Comparison of ENCODE assay signal across 1 cellular context in the genomic region with DNA sequence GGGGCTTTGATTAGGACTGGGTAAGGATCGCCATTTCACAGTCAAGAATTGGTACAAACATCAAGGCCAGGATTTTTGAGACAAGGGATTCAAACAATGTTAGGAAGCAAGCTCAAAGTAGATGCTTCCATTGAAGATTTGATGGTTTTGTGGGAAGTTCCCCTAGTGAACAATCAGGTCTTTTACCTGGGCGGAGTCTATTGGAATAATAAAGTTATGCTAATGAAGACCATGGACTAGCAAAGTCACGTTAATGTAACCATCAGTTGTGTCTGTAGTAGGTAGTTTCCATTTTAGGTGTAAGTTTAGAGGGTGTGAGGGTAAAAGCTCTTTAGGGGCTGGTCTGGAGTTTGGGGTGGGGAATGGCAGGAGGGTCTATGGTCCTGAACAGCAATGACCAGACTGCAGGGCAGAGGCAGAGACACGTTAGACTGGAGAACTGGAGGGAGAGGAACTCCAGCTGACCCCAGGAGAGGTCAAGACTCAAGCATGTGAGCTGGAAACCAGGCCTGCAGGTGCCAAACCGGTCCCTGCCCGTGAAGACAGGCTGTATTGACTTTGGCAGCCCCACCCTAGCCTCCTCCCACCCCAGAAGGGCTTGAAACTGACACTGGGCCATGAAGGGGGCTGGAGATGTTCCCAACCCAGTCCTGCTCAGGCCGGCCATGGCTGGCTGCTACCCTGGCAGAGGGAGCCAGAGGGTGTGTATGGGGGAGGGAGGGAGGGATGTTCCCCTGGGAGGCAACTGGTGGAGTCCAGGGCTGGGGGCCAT.
TF ChIP-seq lines count a peak whose summit lies in the region.

No MANE protein-coding gene starts in this region.

TF ChIP-seq in HepG2, 621 proteins besides CTCF, POLR2A, EP300 and RAD21 (continued from another document):
- TF ChIP-seq, protein P1, sequence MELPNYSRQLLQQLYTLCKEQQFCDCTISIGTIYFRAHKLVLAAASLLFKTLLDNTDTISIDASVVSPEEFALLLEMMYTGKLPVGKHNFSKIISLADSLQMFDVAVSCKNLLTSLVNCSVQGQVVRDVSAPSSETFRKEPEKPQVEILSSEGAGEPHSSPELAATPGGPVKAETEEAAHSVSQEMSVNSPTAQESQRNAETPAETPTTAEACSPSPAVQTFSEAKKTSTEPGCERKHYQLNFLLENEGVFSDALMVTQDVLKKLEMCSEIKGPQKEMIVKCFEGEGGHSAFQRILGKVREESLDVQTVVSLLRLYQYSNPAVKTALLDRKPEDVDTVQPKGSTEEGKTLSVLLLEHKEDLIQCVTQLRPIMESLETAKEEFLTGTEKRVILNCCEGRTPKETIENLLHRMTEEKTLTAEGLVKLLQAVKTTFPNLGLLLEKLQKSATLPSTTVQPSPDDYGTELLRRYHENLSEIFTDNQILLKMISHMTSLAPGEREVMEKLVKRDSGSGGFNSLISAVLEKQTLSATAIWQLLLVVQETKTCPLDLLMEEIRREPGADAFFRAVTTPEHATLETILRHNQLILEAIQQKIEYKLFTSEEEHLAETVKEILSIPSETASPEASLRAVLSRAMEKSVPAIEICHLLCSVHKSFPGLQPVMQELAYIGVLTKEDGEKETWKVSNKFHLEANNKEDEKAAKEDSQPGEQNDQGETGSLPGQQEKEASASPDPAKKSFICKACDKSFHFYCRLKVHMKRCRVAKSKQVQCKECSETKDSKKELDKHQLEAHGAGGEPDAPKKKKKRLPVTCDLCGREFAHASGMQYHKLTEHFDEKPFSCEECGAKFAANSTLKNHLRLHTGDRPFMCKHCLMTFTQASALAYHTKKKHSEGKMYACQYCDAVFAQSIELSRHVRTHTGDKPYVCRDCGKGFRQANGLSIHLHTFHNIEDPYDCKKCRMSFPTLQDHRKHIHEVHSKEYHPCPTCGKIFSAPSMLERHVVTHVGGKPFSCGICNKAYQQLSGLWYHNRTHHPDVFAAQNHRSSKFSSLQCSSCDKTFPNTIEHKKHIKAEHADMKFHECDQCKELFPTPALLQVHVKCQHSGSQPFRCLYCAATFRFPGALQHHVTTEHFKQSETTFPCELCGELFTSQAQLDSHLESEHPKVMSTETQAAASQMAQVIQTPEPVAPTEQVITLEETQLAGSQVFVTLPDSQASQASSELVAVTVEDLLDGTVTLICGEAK (IDR thresholded peaks at IDR 0.05): no peak
- TF ChIP-seq, protein P1 (CRISPR knock-in tag; IDR thresholded peaks at IDR 0.05): peak; percentile 57; the same call in 1 of the 2 replicates
- TF ChIP-seq BRCA1 (CRISPR knock-in tag; IDR thresholded peaks at IDR 0.05): 0 out of 2 replicates have a peak, but pooled peaks have one; percentile 69
- TF ChIP-seq ZFP90 (CRISPR knock-in tag; IDR thresholded peaks at IDR 0.05; ENCODE audit: borderline replicate concordance): 0 out of 2 replicates have a peak, but pooled peaks have one; percentile 3
- TF ChIP-seq, protein P2, sequence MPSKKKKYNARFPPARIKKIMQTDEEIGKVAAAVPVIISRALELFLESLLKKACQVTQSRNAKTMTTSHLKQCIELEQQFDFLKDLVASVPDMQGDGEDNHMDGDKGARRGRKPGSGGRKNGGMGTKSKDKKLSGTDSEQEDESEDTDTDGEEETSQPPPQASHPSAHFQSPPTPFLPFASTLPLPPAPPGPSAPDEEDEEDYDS (CRISPR knock-in tag; IDR thresholded peaks at IDR 0.05): no peak
- TF ChIP-seq, protein P3, sequence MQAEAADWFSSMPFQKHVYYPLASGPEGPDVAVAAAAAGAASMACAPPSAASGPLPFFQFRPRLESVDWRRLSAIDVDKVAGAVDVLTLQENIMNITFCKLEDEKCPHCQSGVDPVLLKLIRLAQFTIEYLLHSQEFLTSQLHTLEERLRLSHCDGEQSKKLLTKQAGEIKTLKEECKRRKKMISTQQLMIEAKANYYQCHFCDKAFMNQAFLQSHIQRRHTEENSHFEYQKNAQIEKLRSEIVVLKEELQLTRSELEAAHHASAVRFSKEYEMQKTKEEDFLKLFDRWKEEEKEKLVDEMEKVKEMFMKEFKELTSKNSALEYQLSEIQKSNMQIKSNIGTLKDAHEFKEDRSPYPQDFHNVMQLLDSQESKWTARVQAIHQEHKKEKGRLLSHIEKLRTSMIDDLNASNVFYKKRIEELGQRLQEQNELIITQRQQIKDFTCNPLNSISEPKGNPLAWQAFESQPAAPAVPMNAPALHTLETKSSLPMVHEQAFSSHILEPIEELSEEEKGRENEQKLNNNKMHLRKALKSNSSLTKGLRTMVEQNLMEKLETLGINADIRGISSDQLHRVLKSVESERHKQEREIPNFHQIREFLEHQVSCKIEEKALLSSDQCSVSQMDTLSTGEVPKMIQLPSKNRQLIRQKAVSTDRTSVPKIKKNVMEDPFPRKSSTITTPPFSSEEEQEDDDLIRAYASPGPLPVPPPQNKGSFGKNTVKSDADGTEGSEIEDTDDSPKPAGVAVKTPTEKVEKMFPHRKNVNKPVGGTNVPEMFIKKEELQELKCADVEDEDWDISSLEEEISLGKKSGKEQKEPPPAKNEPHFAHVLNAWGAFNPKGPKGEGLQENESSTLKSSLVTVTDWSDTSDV (CRISPR knock-in tag; IDR thresholded peaks at IDR 0.05): 0 out of 2 replicates have a peak, but pooled peaks have one; percentile 6
- TF ChIP-seq PCBP2 (optimal IDR thresholded peaks at IDR 0.05; ENCODE audit: low read depth, low read length, poor library complexity, severe bottlenecking): no peak
- TF ChIP-seq, protein P4, sequence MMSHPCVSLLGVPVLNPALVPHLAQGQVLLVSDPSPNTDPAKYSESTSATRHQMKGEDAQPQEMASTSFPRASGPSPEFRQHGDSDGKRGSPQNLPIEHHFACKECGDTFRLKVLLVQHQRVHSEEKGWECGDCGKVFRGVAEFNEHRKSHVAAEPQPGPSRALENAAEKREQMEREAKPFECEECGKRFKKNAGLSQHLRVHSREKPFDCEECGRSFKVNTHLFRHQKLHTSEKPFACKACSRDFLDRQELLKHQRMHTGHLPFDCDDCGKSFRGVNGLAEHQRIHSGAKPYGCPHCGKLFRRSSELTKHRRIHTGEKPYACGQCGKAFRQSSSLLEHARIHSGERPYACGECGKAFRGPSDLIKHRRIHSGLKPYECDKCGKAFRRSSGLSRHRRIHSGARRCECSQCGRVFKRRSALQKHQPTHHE (CRISPR knock-in tag; IDR thresholded peaks at IDR 0.05; ENCODE audit: borderline replicate concordance): 0 out of 2 replicates have a peak, but pooled peaks have one; percentile 17
- TF ChIP-seq, protein P5, sequence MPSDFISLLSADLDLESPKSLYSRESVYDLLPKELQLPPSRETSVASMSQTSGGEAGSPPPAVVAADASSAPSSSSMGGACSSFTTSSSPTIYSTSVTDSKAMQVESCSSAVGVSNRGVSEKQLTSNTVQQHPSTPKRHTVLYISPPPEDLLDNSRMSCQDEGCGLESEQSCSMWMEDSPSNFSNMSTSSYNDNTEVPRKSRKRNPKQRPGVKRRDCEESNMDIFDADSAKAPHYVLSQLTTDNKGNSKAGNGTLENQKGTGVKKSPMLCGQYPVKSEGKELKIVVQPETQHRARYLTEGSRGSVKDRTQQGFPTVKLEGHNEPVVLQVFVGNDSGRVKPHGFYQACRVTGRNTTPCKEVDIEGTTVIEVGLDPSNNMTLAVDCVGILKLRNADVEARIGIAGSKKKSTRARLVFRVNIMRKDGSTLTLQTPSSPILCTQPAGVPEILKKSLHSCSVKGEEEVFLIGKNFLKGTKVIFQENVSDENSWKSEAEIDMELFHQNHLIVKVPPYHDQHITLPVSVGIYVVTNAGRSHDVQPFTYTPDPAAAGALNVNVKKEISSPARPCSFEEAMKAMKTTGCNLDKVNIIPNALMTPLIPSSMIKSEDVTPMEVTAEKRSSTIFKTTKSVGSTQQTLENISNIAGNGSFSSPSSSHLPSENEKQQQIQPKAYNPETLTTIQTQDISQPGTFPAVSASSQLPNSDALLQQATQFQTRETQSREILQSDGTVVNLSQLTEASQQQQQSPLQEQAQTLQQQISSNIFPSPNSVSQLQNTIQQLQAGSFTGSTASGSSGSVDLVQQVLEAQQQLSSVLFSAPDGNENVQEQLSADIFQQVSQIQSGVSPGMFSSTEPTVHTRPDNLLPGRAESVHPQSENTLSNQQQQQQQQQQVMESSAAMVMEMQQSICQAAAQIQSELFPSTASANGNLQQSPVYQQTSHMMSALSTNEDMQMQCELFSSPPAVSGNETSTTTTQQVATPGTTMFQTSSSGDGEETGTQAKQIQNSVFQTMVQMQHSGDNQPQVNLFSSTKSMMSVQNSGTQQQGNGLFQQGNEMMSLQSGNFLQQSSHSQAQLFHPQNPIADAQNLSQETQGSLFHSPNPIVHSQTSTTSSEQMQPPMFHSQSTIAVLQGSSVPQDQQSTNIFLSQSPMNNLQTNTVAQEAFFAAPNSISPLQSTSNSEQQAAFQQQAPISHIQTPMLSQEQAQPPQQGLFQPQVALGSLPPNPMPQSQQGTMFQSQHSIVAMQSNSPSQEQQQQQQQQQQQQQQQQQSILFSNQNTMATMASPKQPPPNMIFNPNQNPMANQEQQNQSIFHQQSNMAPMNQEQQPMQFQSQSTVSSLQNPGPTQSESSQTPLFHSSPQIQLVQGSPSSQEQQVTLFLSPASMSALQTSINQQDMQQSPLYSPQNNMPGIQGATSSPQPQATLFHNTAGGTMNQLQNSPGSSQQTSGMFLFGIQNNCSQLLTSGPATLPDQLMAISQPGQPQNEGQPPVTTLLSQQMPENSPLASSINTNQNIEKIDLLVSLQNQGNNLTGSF (CRISPR knock-in tag; IDR thresholded peaks at IDR 0.05): no peak
- 0 out of 2 replicates have a peak, but pooled peaks have one; percentile 9 for TF ChIP-seq ZNF747 (CRISPR knock-in tag; IDR thresholded peaks at IDR 0.05; ENCODE audit: borderline replicate concordance)
- 0 out of 2 replicates have a peak, but pooled peaks have one; percentile 32 for TF ChIP-seq NR2F6 (IDR thresholded peaks at IDR 0.05)
- TF ChIP-seq NR2F6 (CRISPR knock-in tag; IDR thresholded peaks at IDR 0.05): no peak
